Comparison of ENCODE assay signal across 15 cellular contexts in the genomic region with DNA sequence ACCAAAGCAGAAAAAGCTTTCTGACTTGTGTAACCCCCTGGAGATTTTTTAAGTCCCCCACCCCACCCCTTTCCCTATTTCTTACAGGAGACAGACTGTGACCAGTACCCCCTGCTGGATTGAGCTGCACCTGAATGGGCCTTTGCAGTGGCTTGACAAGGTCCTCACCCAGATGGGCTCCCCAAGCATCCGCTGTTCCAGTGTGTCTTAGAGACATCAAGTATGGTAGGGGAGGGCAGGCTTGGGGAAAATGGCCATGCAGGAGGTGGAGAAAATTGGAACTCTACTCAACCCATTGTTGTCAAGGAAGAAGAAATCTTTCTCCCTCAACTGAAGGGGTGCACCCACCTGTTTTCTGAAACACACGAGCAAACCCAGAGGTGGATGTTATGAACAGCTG.
DNase-seq lines count a peak whose midpoint lies in the region; ATAC-seq and TF ChIP-seq lines count a peak whose summit lies in the region.
"Had no signal": no experiment of that assay in that cellular context is flagged by ENCODE, and none has a peak within 500 bp of the region (broad histone marks: within the 10 kb centered on the region; RNA-seq: fewer than 3 reads in every experiment).

No MANE protein-coding gene starts in this region.

- H3K4me3 ChIP-seq in ascending aorta (no peak overlapping the region), muscle layer of duodenum (ENCODE audit: low read depth in 1 of 2, low read length in 2 of 2) (no peak overlapping the region), thoracic aorta (no peak overlapping the region)

- intact Hi-C loops in ascending aorta (cut with DNase I) = loop anchor here (10.0 kb wide), 1 partner anchor 486 kb away; the partner anchor contains the start of gene SMAD6

- H3K4me1 ChIP-seq in ascending aorta (peaks cover 30 to 61% of the 10 kb centered on the region in 2 donors), muscle layer of duodenum (ENCODE audit: control insufficient read depth in 1 of 2, insufficient read depth in 2 of 2, low read length in 2 of 2) (peaks cover 16 to 51% of the 10 kb centered on the region in 2 donors), thoracic aorta (ENCODE audit: control insufficient read depth in 1 of 2, low read depth in 2 of 2) (peaks cover 43 to 88% of the 10 kb centered on the region in 2 donors)

- H3K27me3 ChIP-seq in ascending aorta (no peaks in the 10 kb centered on the region), muscle layer of duodenum (ENCODE audit: low read depth, low read length) (no peaks in the 10 kb centered on the region), thoracic aorta (replicated peaks; ENCODE audit: insufficient read depth) (no peaks in the 10 kb centered on the region)

- peaks cover 5 to 38% of the 10 kb centered on the region in 2 donors for H3K36me3 ChIP-seq in ascending aorta
- peaks cover 19 to 29% of the 10 kb centered on the region in 2 donors for H3K36me3 ChIP-seq in muscle layer of duodenum (ENCODE audit: control insufficient read depth in 1 of 2, insufficient read depth in 2 of 2, low read length in 2 of 2)
- H3K36me3 ChIP-seq in thoracic aorta = peaks cover 19% of the 10 kb centered on the region

- H3K9me3 ChIP-seq in ascending aorta = no peaks in the 10 kb centered on the region
- no peaks in the 10 kb centered on the region for H3K9me3 ChIP-seq in muscle layer of duodenum (ENCODE audit: control insufficient read depth in 1 of 2, low read length in 2 of 2)
- H3K9me3 ChIP-seq in thoracic aorta = no peaks in the 10 kb centered on the region

- in situ Hi-C loops in GM13977 (cut with MboI; ENCODE audit: low pct_unique_long_range_greater_than_20kb, low sequenced_read_pairs, unreplicated experiment) = no loop called here

- DNase-seq in GM13977 (ENCODE audit: low spot score) (peak; percentile 9), ascending aorta (ENCODE audit: low spot score in 2 of 2) (no peak), thoracic aorta (ENCODE audit: low spot score) (no peak), AG08396 (ENCODE audit: low spot score) (no peak), substantia nigra (lab: John Stamatoyannopoulos, UW) (no peak), NCI-H2107 (lab: John Stamatoyannopoulos, UW) (no peak), germinal center (ENCODE audit: low spot score) (no peak)
- DNase-seq: activated naive CD8-positive, alpha-beta T cell treated with anti-CD3 and anti-CD28 coated beads, Interleukin-2, amount 10 ng/mL, durations not matched to agents 7 days and 5 days; EL; NCI-H1092 treated with DMSO at 0.1 percent for 48 hours; NCI-H69; T-helper 17 cell had no signal

- TF ChIP-seq CTCF in GM13977 (IDR thresholded peaks at IDR 0.05; ENCODE audit: extremely low read depth, insufficient read depth, missing control alignments) = no peak
- no peak for TF ChIP-seq CTCF in ascending aorta (IDR thresholded peaks at IDR 0.05)
- TF ChIP-seq CTCF in thoracic aorta (IDR thresholded peaks at IDR 0.05) = no peak

- no peak for ATAC-seq in thoracic aorta (ENCODE audit: insufficient number of reproducible peaks, low FRiP score, low read depth)
- ATAC-seq: natural killer cell treated with Interleukin-12 subunit alpha and Interleukin-12 subunit beta and Interleukin-15 and Interleukin-18, amount 100 ng/mL, for 72 hours; T-helper 17 cell; WTC11 had no signal

- peak overlapping the region; percentile 92 to 95 for H3K27ac ChIP-seq in ascending aorta
- H3K27ac ChIP-seq in muscle layer of duodenum (ENCODE audit: low read length) = peak overlapping the region; percentile 17
- peak overlapping the region; percentile 90 to 95 for H3K27ac ChIP-seq in thoracic aorta
- H3K27ac ChIP-seq in substantia nigra (ENCODE audit: low read depth, low read length, poor library complexity, severe bottlenecking) = no peak overlapping the region
